In genomic region chr2:159946326-159946992, GRCh38 we compare ENCODE assay signal across 15 cellular contexts. TPM values are rescaled to one million over a fixed set of nuclear protein-coding genes. Genes with fewer than 3 reads are reported as not detected.
DNase-seq lines count a peak whose midpoint lies in the region; ATAC-seq and TF ChIP-seq lines count a peak whose summit lies in the region.
"Had no signal": no experiment of that assay in that cellular context is flagged by ENCODE, and none has a peak within 500 bp of the region (broad histone marks: within the 10 kb centered on the region; RNA-seq: fewer than 3 reads in every experiment).

No MANE protein-coding gene starts in this region.

- peak; percentile 18 for DNase-seq in NCI-H2196 (lab: John Stamatoyannopoulos, UW; ENCODE audit: unreplicated experiment)
- no peak for DNase-seq in NCI-H2196 treated with DMSO at 0.1 percent for 48 hours (lab: John Stamatoyannopoulos, UW; ENCODE audit: unreplicated experiment)
- peak; percentile 81 for DNase-seq in fibroblast of villous mesenchyme (ENCODE audit: low read depth)
- no peak for DNase-seq in thoracic aorta (ENCODE audit: low spot score)
- no peak for DNase-seq in GM10266 (ENCODE audit: extremely low spot score)
- no peak for DNase-seq in stimulated activated CD4-positive, alpha-beta T cell treated with anti-CD3 and anti-CD28 coated beads, Interleukin-1b, Interleukin-23, amount 100 ng/mL, for 48 hours
- no peak for DNase-seq in H7
- DNase-seq: ACHN; activated CD4-positive, CD25-positive, alpha-beta regulatory T cell treated with anti-CD3 and anti-CD28 coated beads, Interleukin-2, amount 50 U/mL, for 72 hours; activated naive CD4-positive, alpha-beta T cell; SJCRH30; stimulated activated CD8-positive, alpha-beta memory T cell treated with anti-CD3 and anti-CD28 coated beads, Interleukin-4, amount 100 ng/mL, for 48 hours had no signal

- H3K36me3 ChIP-seq in thoracic aorta (no peaks in the 10 kb centered on the region), H7 (replicated peaks; ENCODE audit: control insufficient read depth, insufficient read depth, low read length) (no peaks in the 10 kb centered on the region)
- H3K36me3 ChIP-seq: SJCRH30 had no signal

- TF ChIP-seq CTCF in fibroblast of villous mesenchyme (IDR thresholded peaks at IDR 0.05; ENCODE audit: insufficient read depth, low read depth, low read length) (no peak), thoracic aorta (IDR thresholded peaks at IDR 0.05) (no peak), GM10266 (IDR thresholded peaks at IDR 0.05; ENCODE audit: control insufficient read depth, insufficient read depth, low read depth, missing control alignments) (no peak)

- H3K9me3 ChIP-seq in thoracic aorta = no peaks in the 10 kb centered on the region
- H3K9me3 ChIP-seq: SJCRH30 had no signal

- peak overlapping the region; percentile 2 for H3K27ac ChIP-seq in angular gyrus (ENCODE audit: low read depth, low read length)
- H3K27ac ChIP-seq in thoracic aorta = peak overlapping the region; percentile 62 to 69
- H3K27ac ChIP-seq: SJCRH30 had no signal

- H3K4me3 ChIP-seq in fibroblast of villous mesenchyme (ENCODE audit: low read depth, low read length) = no peak overlapping the region
- H3K4me3 ChIP-seq in thoracic aorta = no peak overlapping the region
- no peak overlapping the region for H3K4me3 ChIP-seq in H7 (ENCODE audit: insufficient read depth, low read depth, low read length)
- H3K4me3 ChIP-seq: SJCRH30, skin epidermis had no signal

- peaks cover 10 to 22% of the 10 kb centered on the region in 2 donors for H3K4me1 ChIP-seq in thoracic aorta (ENCODE audit: control insufficient read depth in 1 of 2, low read depth in 2 of 2)

- ATAC-seq in thoracic aorta (ENCODE audit: insufficient number of reproducible peaks, low FRiP score, low read depth) = peak; percentile 54
- ATAC-seq: esophagus mucosa had no signal

- no peaks in the 10 kb centered on the region for H3K27me3 ChIP-seq in thoracic aorta (replicated peaks; ENCODE audit: insufficient read depth)
- H3K27me3 ChIP-seq in H7 (ENCODE audit: control insufficient read depth, insufficient read depth, low read length) = no peaks in the 10 kb centered on the region
- H3K27me3 ChIP-seq: SJCRH30 had no signal

RNA-seq across cellular contexts. Expression of gene LY75, which starts 41.9 kb away (rescaled TPM):
- total RNA-seq in fibroblast of villous mesenchyme = 0.64 and 0.86 TPM in 2 replicates
- 10 to 100 TPM in 1 of 2 donors, 1 to 10 TPM in 1; 8.7 to 10.6 TPM for total RNA-seq in thoracic aorta
- total RNA-seq in H7 (2014; rRNA removed; shearing (Covaris generic)) = 0.81 and 1.1 TPM in 2 replicates
- total RNA-seq: SJCRH30 had no signal

Comparison
In these comparisons a context has a peak if more than half of its experiments do, and no peak if none do; other contexts are left out.
1. DNase-seq: peak in NCI-H2196 (single experiment) and fibroblast of villous mesenchyme (single experiment); none in NCI-H2196 treated with DMSO at 0.1 percent for 48 hours (single experiment), thoracic aorta (single experiment), GM10266 (single experiment), stimulated activated CD4-positive, alpha-beta T cell treated with anti-CD3 and anti-CD28 coated beads, Interleukin-1b, Interleukin-23, amount 100 ng/mL, for 48 hours (single experiment) and H7 (single experiment).